25 cellular contexts compared by ENCODE assay signal in genomic region chr15:39478996-39479395, GRCh38.
DNase-seq lines count a peak whose midpoint lies in the region; ATAC-seq and TF ChIP-seq lines count a peak whose summit lies in the region.
"Had no signal": no experiment of that assay in that cellular context is flagged by ENCODE, and none has a peak within 500 bp of the region (broad histone marks: within the 10 kb centered on the region; RNA-seq: fewer than 3 reads in every experiment).

No MANE protein-coding gene starts in this region.

- ATAC-seq in activated CD8-positive, alpha-beta memory T cell treated with anti-CD3 and anti-CD28 coated beads, Interleukin-2, amount 10 ng/mL, durations not matched to agents 7 days and 5 days = peak; percentile 60
- ATAC-seq in left lobe of liver = no peak
- ATAC-seq: GM23338, SK-N-SH treated with all-trans-retinoic acid at 6 μM for 48 hours had no signal

- CTCF ChIA-PET in activated CD8-positive, alpha-beta memory T cell treated with anti-CD3 and anti-CD28 coated beads, Interleukin-2, amount 10 ng/mL, durations not matched to agents 7 days and 5 days (lab: Charles Lee) = no interaction called here
- CTCF ChIA-PET in activated naive CD4-positive, alpha-beta T cell treated with anti-CD3 and anti-CD28 coated beads, Interleukin-2, amount 10 ng/mL, durations not matched to agents 7 days and 5 days (lab: Charles Lee) = no interaction called here

- no peak overlapping the region for H3K27ac Mint-ChIP-seq in activated CD8-positive, alpha-beta memory T cell treated with anti-CD3 and anti-CD28 coated beads, Interleukin-2, amount 10 ng/mL, durations not matched to agents 7 days and 5 days
- H3K27ac Mint-ChIP-seq in activated naive CD4-positive, alpha-beta T cell treated with anti-CD3 and anti-CD28 coated beads, Interleukin-2, amount 10 ng/mL, durations not matched to agents 7 days and 5 days = no peak overlapping the region
- H3K27ac Mint-ChIP-seq: CD4-positive, CD25-positive, alpha-beta regulatory T cell; GM23338; H9 had no signal

- no peaks in the 10 kb centered on the region for H3K9me3 Mint-ChIP-seq in activated CD8-positive, alpha-beta memory T cell treated with anti-CD3 and anti-CD28 coated beads, Interleukin-2, amount 10 ng/mL, durations not matched to agents 7 days and 5 days (ENCODE audit: low read depth)
- H3K9me3 Mint-ChIP-seq in activated naive CD4-positive, alpha-beta T cell treated with anti-CD3 and anti-CD28 coated beads, Interleukin-2, amount 10 ng/mL, durations not matched to agents 7 days and 5 days = no peaks in the 10 kb centered on the region
- H3K9me3 Mint-ChIP-seq: GM23338, H9 had no signal

- peaks cover 9% of the 10 kb centered on the region for H3K4me1 Mint-ChIP-seq in activated CD8-positive, alpha-beta memory T cell treated with anti-CD3 and anti-CD28 coated beads, Interleukin-2, amount 10 ng/mL, durations not matched to agents 7 days and 5 days
- H3K4me1 Mint-ChIP-seq in activated naive CD4-positive, alpha-beta T cell treated with anti-CD3 and anti-CD28 coated beads, Interleukin-2, amount 10 ng/mL, durations not matched to agents 7 days and 5 days = no peaks in the 10 kb centered on the region
- H3K4me1 Mint-ChIP-seq: CD4-positive, CD25-positive, alpha-beta regulatory T cell; GM23338 had no signal

- no peak for DNase-seq in activated CD8-positive, alpha-beta memory T cell treated with anti-CD3 and anti-CD28 coated beads, Interleukin-2, amount 10 ng/mL, durations not matched to agents 7 days and 5 days
- no peak for DNase-seq in activated CD8-positive, alpha-beta memory T cell treated with anti-CD3 and anti-CD28 coated beads for 24 hours
- peak; percentile 44 for DNase-seq in RPMI7951 (ENCODE audit: low read depth)
- peak; percentile 63 for DNase-seq in fibroblast of villous mesenchyme (ENCODE audit: low read depth)
- no peak for DNase-seq in mesenteric fat pad (ENCODE audit: low spot score)
- DNase-seq in GM03348 (ENCODE audit: low spot score) = no peak
- DNase-seq in activated naive CD4-positive, alpha-beta T cell treated with anti-CD3 and anti-CD28 coated beads, Interleukin-2, amount 10 ng/mL, durations not matched to agents 7 days and 5 days = no peak
- no peak for DNase-seq in left lobe of liver (ENCODE audit: low spot score)
- DNase-seq: ACHN, DMS153, DND-41, H9, KG1, NCI-H1092 treated with DMSO at 0.1 percent for 48 hours, NCI-H1436, NCI-H187, NCI-H2081 treated with DMSO at 0.1 percent for 48 hours, NCI-H2171, NCI-H226, NCI-H510A, NCI-H69, SJCRH30 had no signal

- H3K27me3 Mint-ChIP-seq in activated CD8-positive, alpha-beta memory T cell treated with anti-CD3 and anti-CD28 coated beads, Interleukin-2, amount 10 ng/mL, durations not matched to agents 7 days and 5 days = peaks cover 23% of the 10 kb centered on the region
- no peaks in the 10 kb centered on the region for H3K27me3 Mint-ChIP-seq in activated naive CD4-positive, alpha-beta T cell treated with anti-CD3 and anti-CD28 coated beads, Interleukin-2, amount 10 ng/mL, durations not matched to agents 7 days and 5 days

- no peak overlapping the region for H3K4me3 Mint-ChIP-seq in activated CD8-positive, alpha-beta memory T cell treated with anti-CD3 and anti-CD28 coated beads, Interleukin-2, amount 10 ng/mL, durations not matched to agents 7 days and 5 days
- no peak overlapping the region for H3K4me3 Mint-ChIP-seq in activated naive CD4-positive, alpha-beta T cell treated with anti-CD3 and anti-CD28 coated beads, Interleukin-2, amount 10 ng/mL, durations not matched to agents 7 days and 5 days
- H3K4me3 Mint-ChIP-seq: CD4-positive, CD25-positive, alpha-beta regulatory T cell; GM23338; H9 had no signal

- no peak for TF ChIP-seq CTCF in fibroblast of villous mesenchyme (IDR thresholded peaks at IDR 0.05; ENCODE audit: insufficient read depth, low read depth, low read length)

- peaks cover 3% of the 10 kb centered on the region for H3K36me3 Mint-ChIP-seq in activated CD8-positive, alpha-beta memory T cell treated with anti-CD3 and anti-CD28 coated beads, Interleukin-2, amount 10 ng/mL, durations not matched to agents 7 days and 5 days
- no peaks in the 10 kb centered on the region for H3K36me3 Mint-ChIP-seq in activated naive CD4-positive, alpha-beta T cell treated with anti-CD3 and anti-CD28 coated beads, Interleukin-2, amount 10 ng/mL, durations not matched to agents 7 days and 5 days
- H3K36me3 Mint-ChIP-seq: CD4-positive, CD25-positive, alpha-beta regulatory T cell had no signal

- no peak overlapping the region for H3K4me3 ChIP-seq in fibroblast of villous mesenchyme (ENCODE audit: low read depth, low read length)
- H3K4me3 ChIP-seq: GM23338, SJCRH30 had no signal

Comparison
In these comparisons a context has a peak if more than half of its experiments do, and no peak if none do; other contexts are left out.
1. DNase-seq: peak in RPMI7951 (single experiment) and fibroblast of villous mesenchyme (single experiment); none in activated CD8-positive, alpha-beta memory T cell treated with anti-CD3 and anti-CD28 coated beads, Interleukin-2, amount 10 ng/mL, durations not matched to agents 7 days and 5 days (single experiment), activated CD8-positive, alpha-beta memory T cell treated with anti-CD3 and anti-CD28 coated beads for 24 hours (single experiment), mesenteric fat pad (single experiment), GM03348 (single experiment), activated naive CD4-positive, alpha-beta T cell treated with anti-CD3 and anti-CD28 coated beads, Interleukin-2, amount 10 ng/mL, durations not matched to agents 7 days and 5 days (single experiment) and left lobe of liver (single experiment).